8 cellular contexts compared by ENCODE assay signal in the genomic region with DNA sequence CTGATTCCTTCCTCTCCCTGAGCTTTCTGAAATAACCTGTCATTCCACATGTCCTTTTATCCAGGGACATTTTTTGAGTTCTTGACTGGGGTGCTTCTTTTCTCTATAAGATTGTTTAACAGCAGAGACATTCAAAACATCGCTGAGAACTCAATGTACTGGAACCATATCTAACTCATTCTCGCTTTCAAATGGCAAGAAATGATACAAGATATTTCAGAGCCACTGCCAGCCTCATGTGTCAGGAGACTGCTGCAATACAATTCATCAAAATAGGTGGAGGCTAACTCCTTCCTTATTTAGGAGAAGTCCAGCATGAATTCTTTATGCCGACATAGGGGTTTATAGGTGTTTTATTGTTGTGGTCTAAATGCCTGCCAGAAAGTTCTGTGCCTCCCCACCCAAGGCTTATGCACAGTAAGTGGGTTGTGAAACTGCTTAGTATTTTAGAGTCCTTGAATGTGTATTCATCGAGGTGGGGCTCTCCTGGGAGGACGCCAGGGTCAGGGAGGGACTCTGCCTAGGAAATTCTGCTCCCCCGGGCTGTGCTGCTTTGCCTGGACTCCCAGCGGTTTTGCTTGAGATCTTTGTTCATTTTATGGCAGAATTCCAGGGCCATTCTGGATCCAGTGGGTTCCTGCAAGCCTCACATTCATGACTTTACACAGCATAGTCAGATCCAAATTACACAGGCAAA. TPM values are rescaled to one million over a fixed set of nuclear protein-coding genes. Genes with fewer than 3 reads are reported as not detected.
DNase-seq lines count a peak whose midpoint lies in the region; TF ChIP-seq lines count a peak whose summit lies in the region.

No MANE protein-coding gene starts in this region.

- no peaks in the 10 kb centered on the region for H3K9me2 ChIP-seq in GM23248 (ENCODE audit: insufficient read depth)
- H3K9me2 ChIP-seq in MM.1S (replicated peaks; ENCODE audit: insufficient read depth, low read length): no peaks in the 10 kb centered on the region

- H3K36me3 ChIP-seq in GM23248 (ENCODE audit: low read depth) (no peaks in the 10 kb centered on the region), left ventricle myocardium inferior (no peaks in the 10 kb centered on the region), skeletal muscle tissue (ENCODE audit: control insufficient read depth in 3 of 3, insufficient read depth in 3 of 3, low read length in 3 of 3) (no peaks in the 10 kb centered on the region), MM.1S (replicated peaks; ENCODE audit: insufficient read depth, low read length) (no peaks in the 10 kb centered on the region)

- no peaks in the 10 kb centered on the region for H3K36me3 Mint-ChIP-seq in activated naive CD8-positive, alpha-beta T cell treated with anti-CD3 and anti-CD28 coated beads for 36 hours

- H3K27me3 ChIP-seq in GM23248 (replicated peaks; ENCODE audit: insufficient read depth) (no peaks in the 10 kb centered on the region), left ventricle myocardium inferior (ENCODE audit: low read depth) (peaks cover 4% of the 10 kb centered on the region), skeletal muscle tissue (ENCODE audit: control insufficient read depth in 3 of 3, insufficient read depth in 3 of 3, low read length in 3 of 3) (no peaks in the 10 kb centered on the region), MM.1S (replicated peaks; ENCODE audit: insufficient read depth, low read length) (no peaks in the 10 kb centered on the region)

- H3K9ac ChIP-seq in GM23248: peak overlapping the region; percentile 83
- H3K9ac ChIP-seq in skeletal muscle tissue (ENCODE audit: low read depth in 1 of 3, low read length in 3 of 3): no peak overlapping the region
- H3K9ac ChIP-seq in MM.1S (ENCODE audit: low read length): no peak overlapping the region

- H3K4me2 ChIP-seq in GM23248 (ENCODE audit: unreplicated experiment): peak overlapping the region; percentile 95
- H3K4me2 ChIP-seq in MM.1S (ENCODE audit: low read depth, low read length): no peak overlapping the region

- WGBS in GM23248 (ENCODE audit: low coverage in 1 of 2, low lambda C conversion rate in 2 of 2, missing lambda C conversion rate in 2 of 2), 2 experiments: 5 to 12% methylated on average over 7 of the region's 7 CpGs

- in situ Hi-C loops in GM23248 (cut with MboI): no loop called here

- H2AFZ ChIP-seq in GM23248 (0 out of 2 replicates have a peak overlapping the region, but pooled peaks have one; percentile 67), MM.1S (ENCODE audit: low read length) (no peak overlapping the region)

- H3K79me2 ChIP-seq in GM23248 (ENCODE audit: insufficient read depth) (no peaks in the 10 kb centered on the region), MM.1S (ENCODE audit: low read length) (no peaks in the 10 kb centered on the region)

- no peak overlapping the region for H3K4me3 Mint-ChIP-seq in activated naive CD8-positive, alpha-beta T cell treated with anti-CD3 and anti-CD28 coated beads for 36 hours

- H3K4me3 ChIP-seq in GM23248 (peak overlapping the region; percentile 68), left ventricle myocardium inferior (no peak overlapping the region), skeletal muscle tissue (ENCODE audit: low read length in 3 of 3) (no peak overlapping the region), MM.1S (ENCODE audit: low read length) (no peak overlapping the region)

- H3F3A ChIP-seq in GM23248 (ENCODE audit: insufficient read depth): peaks cover 49% of the 10 kb centered on the region
- no peaks in the 10 kb centered on the region for H3F3A ChIP-seq in MM.1S (ENCODE audit: insufficient read depth, low read length)

- intact Hi-C loops in left ventricle myocardium inferior (cut with micrococcal nuclease): no loop called here

- no peak overlapping the region for H3K27ac Mint-ChIP-seq in activated naive CD8-positive, alpha-beta T cell treated with anti-CD3 and anti-CD28 coated beads for 36 hours

- TF ChIP-seq CTCF in left ventricle myocardium inferior (IDR thresholded peaks at IDR 0.05; ENCODE audit: borderline replicate concordance): no peak
- no peak for TF ChIP-seq CTCF in MM.1S (IDR thresholded peaks at IDR 0.05; ENCODE audit: low read length)

- H3K4me1 Mint-ChIP-seq in activated naive CD8-positive, alpha-beta T cell treated with anti-CD3 and anti-CD28 coated beads for 36 hours: peaks cover 9% of the 10 kb centered on the region

- H3K27ac ChIP-seq in GM23248 (peak overlapping the region; percentile 96), left ventricle myocardium inferior (replicated peaks) (peak overlapping the region; percentile 83), skeletal muscle tissue (ENCODE audit: low read depth, low read length) (peak overlapping the region; percentile 54), MM.1S (ENCODE audit: low read length) (no peak overlapping the region)

- DNase-seq in GM23248 (peak; percentile 92), anterior cingulate cortex (lab: John Stamatoyannopoulos, UW) (peak in 44 of 58 donors; percentile 4 to 75 (median 35)), left ventricle myocardium inferior (peak; percentile 75), MM.1S (no peak), SHP77 (lab: John Stamatoyannopoulos, UW) (no peak), DMS53 treated with DMSO at 0.1 percent for 48 hours (lab: John Stamatoyannopoulos, UW; ENCODE audit: unreplicated experiment) (no peak)
- no peak for DNase-seq in activated naive CD8-positive, alpha-beta T cell treated with anti-CD3 and anti-CD28 coated beads for 36 hours

- peaks cover 23% of the 10 kb centered on the region for H3K27me3 Mint-ChIP-seq in activated naive CD8-positive, alpha-beta T cell treated with anti-CD3 and anti-CD28 coated beads for 36 hours

- H4K20me1 ChIP-seq in GM23248 (ENCODE audit: insufficient read depth) (no peaks in the 10 kb centered on the region), MM.1S (ENCODE audit: insufficient read depth, low read length) (no peaks in the 10 kb centered on the region)

- H3K9me3 Mint-ChIP-seq in activated naive CD8-positive, alpha-beta T cell treated with anti-CD3 and anti-CD28 coated beads for 36 hours: peaks cover 5% of the 10 kb centered on the region

- H3K9me3 ChIP-seq in GM23248 (ENCODE audit: low read depth): no peaks in the 10 kb centered on the region
- H3K9me3 ChIP-seq in left ventricle myocardium inferior (replicated peaks): no peaks in the 10 kb centered on the region
- no peaks in the 10 kb centered on the region for H3K9me3 ChIP-seq in skeletal muscle tissue (ENCODE audit: control insufficient read depth in 3 of 3, low read length in 3 of 3)
- H3K9me3 ChIP-seq in MM.1S (replicated peaks; ENCODE audit: insufficient read depth, low read length): no peaks in the 10 kb centered on the region

- H3K4me1 ChIP-seq in GM23248 (ENCODE audit: insufficient read depth) (peaks cover 47% of the 10 kb centered on the region), left ventricle myocardium inferior (peaks cover 51% of the 10 kb centered on the region), skeletal muscle tissue (ENCODE audit: control insufficient read depth in 3 of 3, insufficient read depth in 3 of 3, low read length in 3 of 3) (peaks cover 4 to 12% (median 11%) of the 10 kb centered on the region in 3 donors), MM.1S (ENCODE audit: low read length) (no peaks in the 10 kb centered on the region)

RNA-seq across cellular contexts. Expression of a gene that starts 53.9 kb away (rescaled TPM):
- total RNA-seq in GM23248 (2014; rRNA removed; shearing (Covaris generic)): 0.43 TPM in 1 of 2 replicates, not detected in the other
- 0.21 and 0.23 TPM in 2 replicates for polyA plus RNA-seq in GM23248 (2016; fragmentation: Nextera tagmentation; extraction: Ambion mirVana)
- not detected for total RNA-seq in left ventricle myocardium inferior
- total RNA-seq in skeletal muscle tissue: 2.6 TPM
- total RNA-seq in activated naive CD8-positive, alpha-beta T cell treated with anti-CD3 and anti-CD28 coated beads for 36 hours: under 1 TPM in 1 of 2 experiments, not detected in 1; 0.28 TPM

Comparison
In these comparisons a context has a peak if more than half of its experiments do, and no peak if none do; other contexts are left out.
1. DNase-seq: peak in GM23248 (single experiment), anterior cingulate cortex (44 of 58) and left ventricle myocardium inferior (single experiment); none in MM.1S (single experiment), SHP77 (0 of 2), DMS53 treated with DMSO at 0.1 percent for 48 hours (single experiment) and activated naive CD8-positive, alpha-beta T cell treated with anti-CD3 and anti-CD28 coated beads for 36 hours (single experiment).